Comparison of ENCODE assay signal across 27 cellular contexts in genomic region chr2:53438692-53439091, GRCh38.
"Had no signal": no experiment of that assay in that cellular context is flagged by ENCODE, and none has a peak within 500 bp of the region (broad histone marks: within the 10 kb centered on the region; RNA-seq: fewer than 3 reads in every experiment).

No MANE protein-coding gene starts in this region.

- H3K27me3 ChIP-seq: MG63, SJCRH30 had no signal

- H3K4me3 ChIP-seq: MG63, PC-9, SJCRH30, SK-N-MC had no signal

- H3K36me3 ChIP-seq: MG63, SJCRH30 had no signal

- H3K9ac ChIP-seq: KMS-11 had no signal

- H3K27ac ChIP-seq: KMS-11, PC-9, RWPE1, SJCRH30, SK-N-MC had no signal

- H3K9me3 ChIP-seq: MG63, SJCRH30 had no signal

- DNase-seq: Kasumi-1, KBM-7, MG63, NCI-H1048, NCI-H1092 treated with DMSO at 0.1 percent for 48 hours, NCI-H1105 treated with DMSO at 0.1 percent for 48 hours, NCI-H146, NCI-H1694, NCI-H187 treated with DMSO at 0.1 percent for 48 hours, NCI-H2029, NCI-H2081, NCI-H2171 treated with DMSO at 0.1 percent for 48 hours, NCI-H2227 treated with DMSO at 0.1 percent for 48 hours, NCI-H345, NCI-H446, NCI-H510A treated with DMSO at 0.1 percent for 48 hours, NCI-H524 treated with DMSO at 0.1 percent for 48 hours, NCI-H774, SHP77, SIG-M5 had no signal

- ATAC-seq: Panc1, SK-N-SH treated with all-trans-retinoic acid at 6 μM for 48 hours had no signal
